25 cellular contexts compared by ENCODE assay signal in the genomic region with DNA sequence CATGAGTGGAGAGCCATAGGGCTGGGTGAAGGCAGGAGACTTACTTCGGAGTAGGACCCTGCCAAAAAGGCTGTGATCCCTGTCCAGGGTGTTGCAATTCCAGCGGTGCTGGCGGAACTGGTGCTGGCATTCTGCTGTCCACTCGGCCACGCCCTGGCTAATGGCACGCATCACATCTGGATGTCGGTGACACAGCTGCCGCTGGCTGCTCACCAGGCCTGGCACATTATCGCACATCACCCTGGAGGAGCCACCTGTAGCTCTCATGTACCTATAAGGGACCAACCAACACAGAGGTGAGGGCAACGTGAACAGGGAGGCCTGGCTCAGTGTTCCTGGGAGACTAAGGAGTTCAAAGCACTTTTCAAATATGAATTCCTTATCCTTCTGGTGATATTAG. TPM values are rescaled to one million over a fixed set of nuclear protein-coding genes. Genes with fewer than 3 reads are reported as not detected.
"Had no signal": no experiment of that assay in that cellular context is flagged by ENCODE, and none has a peak within 500 bp of the region (broad histone marks: within the 10 kb centered on the region; RNA-seq: fewer than 3 reads in every experiment).

No MANE protein-coding gene starts in this region.

- ATAC-seq: activated T-cell treated with anti-CD3 and anti-CD28 coated beads, Interleukin-2, amount 50 U/mL, for 4 hours; T-helper 17 cell had no signal

- H3K27ac Mint-ChIP-seq: activated CD4-positive, alpha-beta memory T cell treated with anti-CD3 and anti-CD28 coated beads for 36 hours; activated CD4-positive, alpha-beta T cell treated with anti-CD3 and anti-CD28 coated beads, Interleukin-2, amount 10 ng/mL, durations not matched to agents 7 days and 5 days; activated naive CD4-positive, alpha-beta T cell treated with anti-CD3 and anti-CD28 coated beads for 36 hours; activated naive CD8-positive, alpha-beta T cell; brain; T-helper 17 cell had no signal

- H3K27ac ChIP-seq: SJSA1 had no signal

- H3K4me3 ChIP-seq: SJSA1 had no signal

- DNase-seq: activated CD4-positive, alpha-beta memory T cell treated with anti-CD3 and anti-CD28 coated beads for 36 hours; activated CD4-positive, alpha-beta T cell treated with anti-CD3 and anti-CD28 coated beads, Interleukin-2, amount 10 ng/mL, durations not matched to agents 7 days and 5 days; activated CD4-positive, CD25-positive, alpha-beta regulatory T cell; activated CD8-positive, alpha-beta memory T cell treated with anti-CD3 and anti-CD28 coated beads for 24 hours; activated gamma-delta T cell; activated naive CD4-positive, alpha-beta T cell treated with anti-CD3 and anti-CD28 coated beads for 36 hours; activated T-cell treated with anti-CD3 and anti-CD28 coated beads, Interleukin-2, amount 50 U/mL, for 4 hours; amygdala; KG1; NCI-H1092; NCI-H1417; NCI-H1930; NCI-H2171; NCI-H2227 treated with DMSO at 0.1 percent for 48 hours; NCI-H526 treated with DMSO at 0.1 percent for 48 hours; NCI-H82; T-helper 17 cell; T-helper 9 cell had no signal

- H3K9me3 ChIP-seq: SJSA1 had no signal

- H3K36me3 Mint-ChIP-seq: activated CD4-positive, alpha-beta memory T cell treated with anti-CD3 and anti-CD28 coated beads for 36 hours; activated naive CD8-positive, alpha-beta T cell; brain had no signal

- H3K4me3 Mint-ChIP-seq: activated CD4-positive, alpha-beta memory T cell treated with anti-CD3 and anti-CD28 coated beads for 36 hours; activated CD4-positive, alpha-beta T cell treated with anti-CD3 and anti-CD28 coated beads, Interleukin-2, amount 10 ng/mL, durations not matched to agents 7 days and 5 days; activated naive CD4-positive, alpha-beta T cell treated with anti-CD3 and anti-CD28 coated beads for 36 hours; activated naive CD8-positive, alpha-beta T cell; activated T-cell treated with anti-CD3 and anti-CD28 coated beads, Interleukin-2, amount 50 U/mL, for 4 hours; T-helper 17 cell had no signal

- H3K9me3 Mint-ChIP-seq: activated CD4-positive, alpha-beta memory T cell treated with anti-CD3 and anti-CD28 coated beads for 36 hours; activated CD4-positive, alpha-beta T cell treated with anti-CD3 and anti-CD28 coated beads, Interleukin-2, amount 10 ng/mL, durations not matched to agents 7 days and 5 days; activated naive CD4-positive, alpha-beta T cell treated with anti-CD3 and anti-CD28 coated beads for 36 hours; activated T-cell treated with anti-CD3 and anti-CD28 coated beads, Interleukin-2, amount 50 U/mL, for 4 hours had no signal

RNA-seq across cellular contexts. Expression of gene WNT2, which starts 2.3 kb away (rescaled TPM):
- total RNA-seq: activated CD4-positive, alpha-beta memory T cell treated with anti-CD3 and anti-CD28 coated beads for 36 hours; activated CD4-positive, alpha-beta T cell treated with anti-CD3 and anti-CD28 coated beads, Interleukin-2, amount 10 ng/mL, durations not matched to agents 7 days and 5 days; activated naive CD4-positive, alpha-beta T cell treated with anti-CD3 and anti-CD28 coated beads for 36 hours; activated T-cell treated with anti-CD3 and anti-CD28 coated beads, Interleukin-2, amount 50 U/mL, for 4 hours; LHCN-M2; NCI-H460; OCI-LY7; RPMI7951; T-helper 17 cell had no signal
